Comparison of ENCODE assay signal across 1 cellular context in the genomic region with DNA sequence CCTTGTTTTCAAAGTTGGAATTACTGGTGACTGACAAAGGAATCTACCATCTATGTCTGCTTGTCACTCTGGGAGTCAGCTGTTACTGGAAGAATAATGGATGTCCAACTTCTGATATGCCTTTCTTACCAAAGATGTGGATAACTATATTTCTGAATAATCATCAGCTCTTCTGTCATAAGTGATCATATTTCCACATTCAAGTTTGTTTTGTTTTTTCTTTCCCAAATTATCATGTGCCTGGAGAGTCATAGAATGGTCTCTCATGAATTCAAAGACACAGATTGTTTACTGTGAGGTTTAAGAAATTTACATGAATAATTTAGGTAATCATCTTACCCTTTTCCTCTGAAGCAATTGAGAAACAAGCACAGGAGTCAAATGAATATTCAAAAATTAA.
TF ChIP-seq lines count a peak whose summit lies in the region.

No MANE protein-coding gene starts in this region.

TF ChIP-seq in A549, 52 proteins besides CTCF, POLR2A, EP300 and RAD21 (continued from another document):
- TF ChIP-seq E2F6 (IDR thresholded peaks at IDR 0.05; ENCODE audit: borderline replicate concordance, low read depth), result no peak
- TF ChIP-seq JUNB (IDR thresholded peaks at IDR 0.05), result no peak
- TF ChIP-seq, protein P1, sequence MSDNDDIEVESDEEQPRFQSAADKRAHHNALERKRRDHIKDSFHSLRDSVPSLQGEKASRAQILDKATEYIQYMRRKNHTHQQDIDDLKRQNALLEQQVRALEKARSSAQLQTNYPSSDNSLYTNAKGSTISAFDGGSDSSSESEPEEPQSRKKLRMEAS (IDR thresholded peaks at IDR 0.05), result no peak
- no peak for TF ChIP-seq REST (IDR thresholded peaks at IDR 0.05)
- no peak for TF ChIP-seq TFCP2L1 (CRISPR knock-in tag; IDR thresholded peaks at IDR 0.05)
- no peak for TF ChIP-seq SMC3 (IDR thresholded peaks at IDR 0.05)
- no peak for TF ChIP-seq NPAS2 (CRISPR knock-in tag; IDR thresholded peaks at IDR 0.05; ENCODE audit: borderline replicate concordance)
- TF ChIP-seq HOXB13 (CRISPR knock-in tag; IDR thresholded peaks at IDR 0.05; ENCODE audit: low read depth), result no peak
- no peak for TF ChIP-seq HOXB5 (CRISPR knock-in tag; IDR thresholded peaks at IDR 0.05)
- no peak for TF ChIP-seq ZSCAN20 (CRISPR knock-in tag; IDR thresholded peaks at IDR 0.05)
- no peak for TF ChIP-seq SREBF2 (IDR thresholded peaks at IDR 0.05)
- no peak for TF ChIP-seq NR3C1 (IDR thresholded peaks at IDR 0.05)
- no peak for TF ChIP-seq ZFP36 (IDR thresholded peaks at IDR 0.05; ENCODE audit: borderline replicate concordance, partially characterized antibody)
- no peak for TF ChIP-seq RFX5 (IDR thresholded peaks at IDR 0.05)
- TF ChIP-seq RCOR1 (IDR thresholded peaks at IDR 0.05; ENCODE audit: low read depth, low read length), result no peak
- no peak for TF ChIP-seq FOSB (CRISPR knock-in tag; IDR thresholded peaks at IDR 0.05)
